In genomic region chr14:75182163-75182562, GRCh38 we compare ENCODE assay signal across 7 cellular contexts. TPM values are rescaled to one million over a fixed set of nuclear protein-coding genes. Genes with fewer than 3 reads are reported as not detected.
A peak's percentile ranks its signal among the peaks of the same experiment; 100 is the strongest.
DNase-seq lines count a peak whose midpoint lies in the region; ATAC-seq and TF ChIP-seq lines count a peak whose summit lies in the region.
"Not testable (repeated sequence)": the region's sequence is repeated elsewhere in the genome, so short reads cannot be mapped to it uniquely, and the experiment has no call there.

No MANE protein-coding gene starts in this region.

- intact Hi-C loops in dendritic cell treated with granulocyte-macrophage colony-stimulating factor and Interleukin-4, amounts not matched to agents 40 ng/mL and 50 ng/mL, for 4 days (cut with micrococcal nuclease) = loop anchor here (5.0 kb wide), 1 partner anchor 35 kb away; no protein-coding TSS in a partner anchor
- intact Hi-C loops in left lung (cut with DNase I) = loop anchor here in 1 of 2 donors (10.0 kb wide), 1 partner anchor 53 kb away; no protein-coding TSS in a partner anchor
- intact Hi-C loops in spleen (cut with DNase I; ENCODE audit: low total_unique reads) = not testable (repeated sequence)

- TF ChIP-seq CTCF in left lung (IDR thresholded peaks at IDR 0.05); nephron (IDR thresholded peaks at IDR 0.05; ENCODE audit: unreplicated experiment in 3 of 3); spleen (IDR thresholded peaks at IDR 0.05 in 8 of 11, conservative IDR thresholded peaks at IDR 0.05 in 3 of 11); type B pancreatic cell (conservative IDR thresholded peaks at IDR 0.05): not testable (repeated sequence)

- not testable (repeated sequence) for H3K9me2 ChIP-seq in GM23248 (ENCODE audit: insufficient read depth)

- not testable (repeated sequence) for H3K4me3 ChIP-seq in GM23248; adipocyte (ENCODE audit: low read length); left lung; spleen

- not testable (repeated sequence) for H2AFZ ChIP-seq in GM23248

- TF ChIP-seq POLR2A in spleen (IDR thresholded peaks at IDR 0.05) = not testable (repeated sequence)

- not testable (repeated sequence) for DNase-seq in GM23248; adipocyte (ENCODE audit: low read depth); left lung; spleen; type B pancreatic cell (ENCODE audit: extremely low spot score, unreplicated experiment)

- peak overlapping the region; percentile 32 for H3K4me2 ChIP-seq in GM23248 (ENCODE audit: unreplicated experiment)

- H3K27me3 ChIP-seq in GM23248 (replicated peaks; ENCODE audit: insufficient read depth); adipocyte (replicated peaks; ENCODE audit: control insufficient read depth, insufficient read depth, low read length); left lung; spleen (replicated peaks in 1 of 7): not testable (repeated sequence)

- peak overlapping the region; percentile 74 for H3K27ac Mint-ChIP-seq in dendritic cell treated with granulocyte-macrophage colony-stimulating factor and Interleukin-4, amounts not matched to agents 40 ng/mL and 50 ng/mL, for 4 days
- H3K27ac Mint-ChIP-seq in nephron = peak overlapping the region in 2 of 3 experiments; percentile 72 to 80
- peak overlapping the region; percentile 22 for H3K27ac Mint-ChIP-seq in type B pancreatic cell

- not testable (repeated sequence) for H3K27me3 Mint-ChIP-seq in dendritic cell treated with granulocyte-macrophage colony-stimulating factor and Interleukin-4, amounts not matched to agents 40 ng/mL and 50 ng/mL, for 4 days; nephron (ENCODE audit: low read depth); type B pancreatic cell

- H3K4me1 ChIP-seq in GM23248 (ENCODE audit: insufficient read depth) (peaks cover 25% of the 10 kb centered on the region), adipocyte (ENCODE audit: control insufficient read depth, insufficient read depth, low read length) (peaks cover 42% of the 10 kb centered on the region), left lung (peaks cover 12 to 46% of the 10 kb centered on the region in 2 donors), spleen (peaks cover 0 to 44% (median 13%) of the 10 kb centered on the region in 6 donors)

- H3K9me3 ChIP-seq in GM23248 (ENCODE audit: low read depth); adipocyte (ENCODE audit: control insufficient read depth, low read length); left lung; spleen: not testable (repeated sequence)

- H4K20me1 ChIP-seq in GM23248 (ENCODE audit: insufficient read depth) = not testable (repeated sequence)

- H3K79me2 ChIP-seq in GM23248 (ENCODE audit: insufficient read depth) = not testable (repeated sequence)

- peaks cover 45% of the 10 kb centered on the region for H3K4me1 Mint-ChIP-seq in dendritic cell treated with granulocyte-macrophage colony-stimulating factor and Interleukin-4, amounts not matched to agents 40 ng/mL and 50 ng/mL, for 4 days (ENCODE audit: low read depth)
- H3K4me1 Mint-ChIP-seq in nephron = peaks cover 12% of the 10 kb centered on the region
- H3K4me1 Mint-ChIP-seq in type B pancreatic cell (ENCODE audit: unreplicated experiment) = not testable (repeated sequence)

- 75 to 77% methylated on average over 11 of the region's 11 CpGs for WGBS in GM23248 (ENCODE audit: low coverage in 1 of 2, low lambda C conversion rate in 2 of 2, missing lambda C conversion rate in 2 of 2), 2 experiments
- 70 to 89% (median 78%) methylated on average over 11 of the region's 11 CpGs for WGBS in spleen, 5 donors

- H3K9ac ChIP-seq in GM23248 = not testable (repeated sequence)
- H3K9ac ChIP-seq in adipocyte (ENCODE audit: low read length) = peak overlapping the region; percentile 56

- H3K27ac ChIP-seq in GM23248 = not testable (repeated sequence)
- H3K27ac ChIP-seq in left lung = peak overlapping the region; percentile 66 to 71
- H3K27ac ChIP-seq in spleen = peak overlapping the region in 6 of 8 donors; percentile 27 to 74 (median 54)

- not testable (repeated sequence) for H3K36me3 Mint-ChIP-seq in dendritic cell treated with granulocyte-macrophage colony-stimulating factor and Interleukin-4, amounts not matched to agents 40 ng/mL and 50 ng/mL, for 4 days (ENCODE audit: low read depth); nephron (ENCODE audit: low read depth); type B pancreatic cell

- not testable (repeated sequence) for H3K4me3 Mint-ChIP-seq in dendritic cell treated with granulocyte-macrophage colony-stimulating factor and Interleukin-4, amounts not matched to agents 40 ng/mL and 50 ng/mL, for 4 days; nephron; type B pancreatic cell

- H3K9me3 Mint-ChIP-seq in dendritic cell treated with granulocyte-macrophage colony-stimulating factor and Interleukin-4, amounts not matched to agents 40 ng/mL and 50 ng/mL, for 4 days; nephron; type B pancreatic cell: not testable (repeated sequence)

- H3K36me3 ChIP-seq in GM23248 (ENCODE audit: low read depth); adipocyte (ENCODE audit: control insufficient read depth, insufficient read depth, low read length, severe bottlenecking); left lung; spleen: not testable (repeated sequence)

- not testable (repeated sequence) for ATAC-seq in left lung

- in situ Hi-C loops in GM23248 (cut with MboI) = not testable (repeated sequence)

- peaks cover 22% of the 10 kb centered on the region for H3F3A ChIP-seq in GM23248 (ENCODE audit: insufficient read depth)

RNA-seq across cellular contexts. Expression of gene TMED10, which starts 5.8 kb away (rescaled TPM):
- 359 and 363 TPM in 2 replicates for total RNA-seq in GM23248 (2014; rRNA removed; shearing (Covaris generic))
- polyA plus RNA-seq in GM23248 (2016; fragmentation: Nextera tagmentation; extraction: Ambion mirVana) (540 and 553 TPM in 2 replicates), spleen (10 to 100 TPM; 33.3 to 52.2 (median 46.6) TPM)
- total RNA-seq in left lung (100 to 1,000 TPM; 338 to 391 TPM), spleen (100 to 1,000 TPM; 167 to 212 (median 191) TPM), type B pancreatic cell (ENCODE audit: low replicate concordance) (273 and 303 TPM in 2 replicates)

RNA-seq across cellular contexts. Expression of gene NEK9, which starts 55.3 kb away (rescaled TPM):
- 27.6 and 41.0 TPM in 2 replicates for total RNA-seq in GM23248 (2014; rRNA removed; shearing (Covaris generic))
- polyA plus RNA-seq in GM23248 (2016; fragmentation: Nextera tagmentation; extraction: Ambion mirVana) = 41.2 and 47.6 TPM in 2 replicates
- 10 to 100 TPM; 75.8 to 77.7 TPM for total RNA-seq in left lung
- 100 to 1,000 TPM in 1 of 7 donors, 10 to 100 TPM in 6; 68.5 to 102 (median 86.5) TPM for total RNA-seq in spleen
- polyA plus RNA-seq in spleen = 10 to 100 TPM; 31.7 to 38.8 (median 33.0) TPM
- 81.3 and 117 TPM in 2 replicates for total RNA-seq in type B pancreatic cell (ENCODE audit: low replicate concordance)

Comparison
In these comparisons a context has a peak if more than half of its experiments do, and no peak if none do; other contexts are left out.
1. H3K27ac Mint-ChIP-seq: peak in every context shown above with its lines; median percentile 76 in nephron; 74 in dendritic cell treated with granulocyte-macrophage colony-stimulating factor and Interleukin-4, amounts not matched to agents 40 ng/mL and 50 ng/mL, for 4 days; 22 in type B pancreatic cell.